Comparison of ENCODE assay signal across 29 cellular contexts in genomic region chrX:98057176-98057575, GRCh38.
"Had no signal": no experiment of that assay in that cellular context is flagged by ENCODE, and none has a peak within 500 bp of the region (broad histone marks: within the 10 kb centered on the region; RNA-seq: fewer than 3 reads in every experiment).

No MANE protein-coding gene starts in this region.

- H3K9me3 ChIP-seq: pancreas, psoas muscle, right lobe of liver, testis, thyroid gland, transverse colon, vagina had no signal

- H3K27me3 ChIP-seq: hepatocyte, left lung, pancreas, right atrium auricular region, right lobe of liver, testis, thyroid gland, transverse colon, upper lobe of left lung, vagina had no signal

- H3K4me3 ChIP-seq: heart right ventricle, hepatocyte, left lung, lung, pancreas, psoas muscle, right atrium auricular region, right lobe of liver, smooth muscle cell, stomach, testis, thyroid gland, transverse colon, upper lobe of left lung, vagina had no signal

- H3K36me3 ChIP-seq: heart right ventricle, left lung, pancreas, right atrium auricular region, right lobe of liver, stomach, thyroid gland, transverse colon, upper lobe of left lung, vagina had no signal

- H3K27ac ChIP-seq: heart right ventricle, hepatocyte, left lung, pancreas, psoas muscle, right atrium auricular region, right lobe of liver, stomach, testis, thyroid gland, transverse colon, upper lobe of left lung, vagina had no signal

- H3K4me1 ChIP-seq: heart right ventricle, left lung, pancreas, psoas muscle, right atrium auricular region, right lobe of liver, stomach, testis, thyroid gland, transverse colon, upper lobe of left lung, vagina had no signal

- H3K4me3 Mint-ChIP-seq: mesothelial cell of epicardium; naive B cell; natural killer cell treated with Interleukin-12 subunit alpha and Interleukin-12 subunit beta and Interleukin-15 and Interleukin-18, amount 100 ng/mL, for 72 hours; neural crest cell; stimulated activated naive B cell treated with anti-CD40 and anti-IgM and Interleukin-4, amounts not matched to agents 10 μg/mL and 1 μg/mL and 100 μg/mL, for 72 hours had no signal

- ATAC-seq: heart right ventricle; left colon; left lung; natural killer cell treated with Interleukin-12 subunit alpha and Interleukin-12 subunit beta and Interleukin-15 and Interleukin-18, amount 100 ng/mL, for 72 hours; pancreas; psoas muscle; right lobe of liver; stimulated activated naive B cell treated with anti-CD40 and anti-IgM and Interleukin-4, amounts not matched to agents 10 μg/mL and 1 μg/mL and 100 μg/mL, for 72 hours; stimulated activated naive CD8-positive, alpha-beta T cell treated with anti-CD3 and anti-CD28 coated beads, Interleukin-15, Interleukin-2, amounts not matched to agents 100 U/mL and 50 U/mL, for 24 hours had no signal

- H3K4me2 ChIP-seq: hepatocyte, smooth muscle cell had no signal

- H3K27ac Mint-ChIP-seq: mesothelial cell of epicardium; naive B cell; natural killer cell treated with Interleukin-12 subunit alpha and Interleukin-12 subunit beta and Interleukin-15 and Interleukin-18, amount 100 ng/mL, for 72 hours; stimulated activated naive B cell treated with anti-CD40 and anti-IgM and Interleukin-4, amounts not matched to agents 10 μg/mL and 1 μg/mL and 100 μg/mL, for 72 hours had no signal

- H3K27me3 Mint-ChIP-seq: naive B cell; natural killer cell treated with Interleukin-12 subunit alpha and Interleukin-12 subunit beta and Interleukin-15 and Interleukin-18, amount 100 ng/mL, for 72 hours; stimulated activated naive B cell treated with anti-CD40 and anti-IgM and Interleukin-4, amounts not matched to agents 10 μg/mL and 1 μg/mL and 100 μg/mL, for 72 hours had no signal

- H2AFZ ChIP-seq: hepatocyte had no signal

- H3K79me2 ChIP-seq: hepatocyte had no signal

- H3K4me1 Mint-ChIP-seq: mesothelial cell of epicardium; naive B cell; neural crest cell; stimulated activated naive B cell treated with anti-CD40 and anti-IgM and Interleukin-4, amounts not matched to agents 10 μg/mL and 1 μg/mL and 100 μg/mL, for 72 hours had no signal

- H3K36me3 Mint-ChIP-seq: naive B cell; natural killer cell treated with Interleukin-12 subunit alpha and Interleukin-12 subunit beta and Interleukin-15 and Interleukin-18, amount 100 ng/mL, for 72 hours; stimulated activated naive B cell treated with anti-CD40 and anti-IgM and Interleukin-4, amounts not matched to agents 10 μg/mL and 1 μg/mL and 100 μg/mL, for 72 hours had no signal

- DNase-seq: heart right ventricle; left colon; left lung; mesendoderm; naive B cell; nucleus accumbens; pancreas; posterior cingulate gyrus; psoas muscle; right lobe of liver; stimulated activated CD4-positive, alpha-beta T cell treated with anti-CD3 and anti-CD28 coated beads, Interleukin-12 subunit alpha, Interleukin-12 subunit beta, amount 100 ng/mL, for 4 hours; stimulated activated CD4-positive, alpha-beta T cell treated with anti-CD3 and anti-CD28 coated beads, Interleukin-15, amount 100 ng/mL, for 24 hours; stimulated activated CD4-positive, alpha-beta T cell treated with anti-CD3 and anti-CD28 coated beads, Interleukin-2, amount 100 ng/mL, for 24 hours; stimulated activated CD4-positive, alpha-beta T cell treated with anti-CD3 and anti-CD28 coated beads, Interleukin-4, amount 100 ng/mL, for 1 hour; stimulated activated naive B cell treated with anti-CD40 and anti-IgM and Interleukin-4, amounts not matched to agents 10 μg/mL and 1 μg/mL and 100 μg/mL, for 72 hours; stimulated activated naive CD8-positive, alpha-beta T cell treated with anti-CD3 and anti-CD28 coated beads, Interleukin-15, Interleukin-2, amounts not matched to agents 100 U/mL and 50 U/mL, for 24 hours; stomach; testis; thyroid gland; transverse colon; upper lobe of left lung had no signal
